8 cellular contexts compared by ENCODE assay signal in the genomic region with DNA sequence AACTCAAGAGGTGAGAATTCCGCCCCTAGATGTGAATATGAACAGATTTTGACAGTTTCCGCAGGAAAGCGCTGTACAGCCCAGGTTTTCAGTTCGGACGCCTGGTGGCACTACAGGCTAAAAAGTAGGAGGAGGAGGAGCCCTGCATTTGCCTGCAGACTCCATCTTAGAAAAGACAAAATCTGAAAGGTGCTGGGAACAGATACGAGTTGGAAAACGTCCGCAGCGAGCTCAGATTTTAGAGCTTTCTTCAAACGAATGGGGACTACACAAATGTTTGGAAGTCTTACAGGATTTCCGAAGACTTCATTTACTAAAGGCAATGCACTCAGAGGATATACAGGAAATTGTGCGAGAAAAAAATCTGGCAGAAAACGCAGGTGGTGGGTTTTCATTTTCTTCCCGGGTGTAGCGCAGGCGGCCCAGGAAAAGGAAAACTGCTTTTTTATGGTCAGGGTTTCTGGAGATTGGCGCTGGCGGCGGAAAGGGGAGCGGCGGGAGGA. TPM values are rescaled to one million over a fixed set of nuclear protein-coding genes. Genes with fewer than 3 reads are reported as not detected.
A peak's percentile ranks its signal among the peaks of the same experiment; 100 is the strongest.
DNase-seq lines count a peak whose midpoint lies in the region; ATAC-seq, FAIRE-seq and TF ChIP-seq lines count a peak whose summit lies in the region.

No MANE protein-coding gene starts in this region.

- peak overlapping the region; percentile 32 for H3K27ac ChIP-seq in HUES6 (ENCODE audit: low read depth, low read length)

- H3K27me3 ChIP-seq in HUES6 (ENCODE audit: control insufficient read depth, insufficient read depth, low read length), result no peaks in the 10 kb centered on the region; the same call in 1 of the 2 replicates
- no peaks in the 10 kb centered on the region for H3K27me3 ChIP-seq in bronchial epithelial cell (ENCODE audit: control insufficient read depth, insufficient read depth, low read length)

- no peaks in the 10 kb centered on the region for H3K4me1 ChIP-seq in HUES6 (ENCODE audit: control insufficient read depth, insufficient read depth, low read length)

- H3K36me3 ChIP-seq in HUES6 (ENCODE audit: control insufficient read depth, insufficient read depth, low read length), result no peaks in the 10 kb centered on the region
- no peaks in the 10 kb centered on the region for H3K36me3 ChIP-seq in bronchial epithelial cell (ENCODE audit: control insufficient read depth, insufficient read depth, low read length)

- FAIRE-seq in bronchial epithelial cell (lab: Jason Lieb, UNC), result no peak

- ATAC-seq in GM19467 (IDR thresholded peaks at IDR 0.05; ENCODE audit: unreplicated experiment), result no peak

- H3K9me3 ChIP-seq in HUES6 (ENCODE audit: control insufficient read depth, insufficient read depth, low read depth, low read length), result no peaks in the 10 kb centered on the region

- H3K4me3 ChIP-seq in HUES6 (ENCODE audit: low read depth, low read length) (peak overlapping the region; percentile 60), bronchial epithelial cell (ENCODE audit: low read depth, low read length) (peak overlapping the region; percentile 33)

- H3K9ac ChIP-seq in HUES6 (ENCODE audit: low read length), result peak overlapping the region; percentile 71

- peak; percentile 56 for TF ChIP-seq CTCF in bronchial epithelial cell (IDR thresholded peaks at IDR 0.05; ENCODE audit: insufficient read depth, low read length, severe bottlenecking)

- peak; percentile 78 for DNase-seq in DMS53 treated with DMSO at 0.1 percent for 48 hours (lab: John Stamatoyannopoulos, UW; ENCODE audit: unreplicated experiment)
- peak in 3 of 5 experiments; percentile 2 to 42 (median 17) for DNase-seq in T-helper 2 cell
- DNase-seq in bronchial epithelial cell (ENCODE audit: low read depth), result peak; percentile 46
- peak; percentile 22 for DNase-seq in iris pigment epithelial cell (ENCODE audit: low read depth)
- peak; percentile 11 for DNase-seq in stimulated activated CD4-positive, alpha-beta T cell treated with anti-CD3 and anti-CD28 coated beads, Interleukin-12 subunit alpha, Interleukin-12 subunit beta, amount 100 ng/mL, for 4 hours
- no peak for DNase-seq in dedifferentiated amniotic fluid mesenchymal stem cell (ENCODE audit: extremely low spot score)

RNA-seq across cellular contexts. Expression of a gene that starts 9.9 kb away (rescaled TPM):
- total RNA-seq in bronchial epithelial cell, result 0.26 and 1.1 TPM in 2 replicates

RNA-seq across cellular contexts. Expression of a gene that starts 15.7 kb away (rescaled TPM):
- under 0.01 and 0.13 TPM in 2 replicates for total RNA-seq in bronchial epithelial cell

RNA-seq across cellular contexts. Expression of a gene that starts 33.4 kb away (rescaled TPM):
- total RNA-seq in bronchial epithelial cell, result not detected in 2 replicates

RNA-seq across cellular contexts. Expression of a gene that starts 37.1 kb away (rescaled TPM):
- 0.13 TPM in 1 of 2 replicates, not detected in the other for total RNA-seq in bronchial epithelial cell

RNA-seq across cellular contexts. Expression of a gene that starts 50.5 kb away (rescaled TPM):
- 0.26 TPM in 2 replicates for total RNA-seq in bronchial epithelial cell
